In the genomic region with DNA sequence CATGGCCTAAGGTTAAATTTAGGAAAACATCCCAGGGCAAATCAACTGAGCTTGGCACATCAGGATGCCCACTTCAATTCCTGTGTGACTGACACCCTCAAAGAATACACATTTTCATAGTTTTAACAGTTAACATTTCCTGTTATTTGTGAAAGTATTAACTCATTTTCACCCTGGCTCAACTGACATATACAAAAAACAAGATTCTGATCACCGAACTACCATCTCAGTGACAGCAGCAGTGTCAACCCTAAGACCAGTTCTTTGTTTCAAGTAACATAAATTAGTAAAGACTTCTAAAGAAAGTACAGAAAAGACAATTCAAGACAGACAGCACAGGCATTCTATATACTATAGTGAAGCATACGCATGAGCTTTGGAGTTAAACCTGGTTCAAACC, we compare ENCODE assay signal across 16 cellular contexts.
DNase-seq lines count a peak whose midpoint lies in the region; ATAC-seq and TF ChIP-seq lines count a peak whose summit lies in the region.
"Had no signal": no experiment of that assay in that cellular context is flagged by ENCODE, and none has a peak within 500 bp of the region (broad histone marks: within the 10 kb centered on the region; RNA-seq: fewer than 3 reads in every experiment).

No MANE protein-coding gene starts in this region.

- peaks cover 5% of the 10 kb centered on the region for H3K4me1 ChIP-seq in CD4-positive, alpha-beta memory T cell (ENCODE audit: insufficient read depth, low read length)

- peak in 2 of 3 donors; percentile 22 to 27 for ATAC-seq in natural killer cell

- H3K36me3 Mint-ChIP-seq in CD4-positive, alpha-beta memory T cell, result peaks cover 58 to 74% of the 10 kb centered on the region in 2 donors
- H3K36me3 Mint-ChIP-seq in activated CD4-positive, alpha-beta memory T cell treated with anti-CD3 and anti-CD28 coated beads, Interleukin-2, amount 10 ng/mL, durations not matched to agents 7 days and 5 days (ENCODE audit: low read depth), result peaks cover 71% of the 10 kb centered on the region
- H3K36me3 Mint-ChIP-seq in natural killer cell, result peaks cover 14% of the 10 kb centered on the region

- no peak for DNase-seq in CD4-positive, alpha-beta memory T cell
- no peak for DNase-seq in activated CD4-positive, alpha-beta memory T cell treated with anti-CD3 and anti-CD28 coated beads, Interleukin-2, amount 10 ng/mL, durations not matched to agents 7 days and 5 days
- DNase-seq in natural killer cell (no peak), substantia nigra (lab: John Stamatoyannopoulos, UW) (no peak), AG20443 (ENCODE audit: low spot score) (no peak), D341Med (ENCODE audit: low spot score) (no peak)
- DNase-seq in activated effector memory CD4-positive, alpha-beta T cell treated with anti-CD3 and anti-CD28 coated beads, Interleukin-2, amount 50 U/mL, for 16 hours, result no peak
- DNase-seq: anterior cingulate cortex; DMS153; H7; left colon; NCI-H187; NCI-H446 treated with DMSO at 0.1 percent for 48 hours; stimulated activated CD4-positive, alpha-beta T cell treated with anti-CD3 and anti-CD28 coated beads, Interleukin-12 subunit alpha, Interleukin-12 subunit beta, amount 100 ng/mL, for 4 hours had no signal

- peaks cover 34% of the 10 kb centered on the region for H3K36me3 ChIP-seq in CD4-positive, alpha-beta memory T cell (ENCODE audit: insufficient read depth, low read length)

- H3K27me3 Mint-ChIP-seq in CD4-positive, alpha-beta memory T cell, result no peaks in the 10 kb centered on the region
- H3K27me3 Mint-ChIP-seq in activated CD4-positive, alpha-beta memory T cell treated with anti-CD3 and anti-CD28 coated beads, Interleukin-2, amount 10 ng/mL, durations not matched to agents 7 days and 5 days, result no peaks in the 10 kb centered on the region
- H3K27me3 Mint-ChIP-seq in natural killer cell (ENCODE audit: low read depth in 2 of 2), result no peaks in the 10 kb centered on the region

- CTCF ChIA-PET in CD4-positive, alpha-beta memory T cell (lab: Charles Lee; ENCODE audit: partially characterized antibody), result no interaction called here
- CTCF ChIA-PET in activated CD4-positive, alpha-beta memory T cell treated with anti-CD3 and anti-CD28 coated beads, Interleukin-2, amount 10 ng/mL, durations not matched to agents 7 days and 5 days (lab: Charles Lee), result no interaction called here

- peak; percentile 36; the same call in 1 of the 2 replicates for TF ChIP-seq CTCF in 22Rv1 (IDR thresholded peaks at IDR 0.05)
- TF ChIP-seq CTCF in natural killer cell (IDR thresholded peaks at IDR 0.05), result no peak

- no peaks in the 10 kb centered on the region for H3K27me3 ChIP-seq in CD4-positive, alpha-beta memory T cell (ENCODE audit: insufficient read depth, low read length)

- H3K9me3 Mint-ChIP-seq in CD4-positive, alpha-beta memory T cell, result no peaks in the 10 kb centered on the region
- no peaks in the 10 kb centered on the region for H3K9me3 Mint-ChIP-seq in activated CD4-positive, alpha-beta memory T cell treated with anti-CD3 and anti-CD28 coated beads, Interleukin-2, amount 10 ng/mL, durations not matched to agents 7 days and 5 days
- no peaks in the 10 kb centered on the region for H3K9me3 Mint-ChIP-seq in natural killer cell
- H3K9me3 Mint-ChIP-seq: T-helper 1 cell treated with Interleukin-12 subunit alpha and Interleukin-12 subunit beta and Interleukin-4 antibody, amounts not matched to agents 30 μg/mL and 1 μg/mL, for 36 hours had no signal

- no peaks in the 10 kb centered on the region for H3K9me3 ChIP-seq in CD4-positive, alpha-beta memory T cell (ENCODE audit: control insufficient read depth in 1 of 2, low read length in 2 of 2)

- POLR2A ChIA-PET in CD4-positive, alpha-beta memory T cell (lab: Charles Lee; ENCODE audit: partially characterized antibody), result no interaction called here
- POLR2A ChIA-PET in activated CD4-positive, alpha-beta memory T cell treated with anti-CD3 and anti-CD28 coated beads, Interleukin-2, amount 10 ng/mL, durations not matched to agents 7 days and 5 days (lab: Charles Lee), result interaction anchor here (1.2 kb wide), 1 partner anchor 319 kb away, joined by 3 read pairs; a partner anchor contains a TSS

- no peak overlapping the region for H3K4me3 Mint-ChIP-seq in CD4-positive, alpha-beta memory T cell
- no peak overlapping the region for H3K4me3 Mint-ChIP-seq in activated CD4-positive, alpha-beta memory T cell treated with anti-CD3 and anti-CD28 coated beads, Interleukin-2, amount 10 ng/mL, durations not matched to agents 7 days and 5 days
- peak overlapping the region; percentile 2 for H3K4me3 Mint-ChIP-seq in natural killer cell
- H3K4me3 Mint-ChIP-seq: T-helper 1 cell treated with Interleukin-12 subunit alpha and Interleukin-12 subunit beta and Interleukin-4 antibody, amounts not matched to agents 30 μg/mL and 1 μg/mL, for 36 hours had no signal

- H3K27ac Mint-ChIP-seq in CD4-positive, alpha-beta memory T cell, result peak overlapping the region; percentile 14 to 67 (median 54)
- peak overlapping the region; percentile 69 for H3K27ac Mint-ChIP-seq in activated CD4-positive, alpha-beta memory T cell treated with anti-CD3 and anti-CD28 coated beads, Interleukin-2, amount 10 ng/mL, durations not matched to agents 7 days and 5 days
- peak overlapping the region; percentile 74 to 90 for H3K27ac Mint-ChIP-seq in natural killer cell

- H3K4me1 Mint-ChIP-seq in CD4-positive, alpha-beta memory T cell, result peaks cover 28 to 49% (median 31%) of the 10 kb centered on the region in 4 donors
- peaks cover 33% of the 10 kb centered on the region for H3K4me1 Mint-ChIP-seq in activated CD4-positive, alpha-beta memory T cell treated with anti-CD3 and anti-CD28 coated beads, Interleukin-2, amount 10 ng/mL, durations not matched to agents 7 days and 5 days
- peaks cover 44 to 47% of the 10 kb centered on the region in 2 donors for H3K4me1 Mint-ChIP-seq in natural killer cell

- intact Hi-C loops in CD4-positive, alpha-beta memory T cell (cut with micrococcal nuclease), result no loop called here
- intact Hi-C loops in natural killer cell (cut with micrococcal nuclease), result loop anchor here (10.0 kb wide), 1 partner anchor 87 kb away; a partner anchor contains a TSS

- H3K27ac ChIP-seq in 22Rv1 (peak overlapping the region; percentile 81), substantia nigra (ENCODE audit: low read depth, low read length, poor library complexity, severe bottlenecking) (no peak overlapping the region)
- no peak overlapping the region for H3K27ac ChIP-seq in CD4-positive, alpha-beta memory T cell (ENCODE audit: low read depth, low read length)

- H3K4me3 ChIP-seq in CD4-positive, alpha-beta memory T cell (ENCODE audit: low read length in 2 of 2), result no peak overlapping the region
